15 cellular contexts compared by ENCODE assay signal in genomic region chr7:47087866-47088265, GRCh38.
A peak's percentile ranks its signal among the peaks of the same experiment; 100 is the strongest.
DNase-seq lines count a peak whose midpoint lies in the region; ATAC-seq and TF ChIP-seq lines count a peak whose summit lies in the region.
"Had no signal": no experiment of that assay in that cellular context is flagged by ENCODE, and none has a peak within 500 bp of the region (broad histone marks: within the 10 kb centered on the region; RNA-seq: fewer than 3 reads in every experiment).

No MANE protein-coding gene starts in this region.

- no peak for TF ChIP-seq CTCF in astrocyte of the spinal cord (IDR thresholded peaks at IDR 0.05; ENCODE audit: low read depth, low read length)
- no peak for TF ChIP-seq CTCF in transverse colon (IDR thresholded peaks at IDR 0.05)

- in situ Hi-C loops in astrocyte of the spinal cord (cut with HindIII; ENCODE audit: low sequenced_read_pairs) (no loop called here), transverse colon (cut with MboI; ENCODE audit: low pct_ligation_motif_present in 1 of 4, low pct_unique_long_range_greater_than_20kb in 1 of 4, low sequenced_read_pairs in 3 of 4) (loop anchor here in 3 of 4 donors (5.0 to 10.0 kb wide), 2 partner anchors 1161 to 1163 kb away; partner anchors contain the start of gene IGFBP3 (in 2 of the 3))

- TF ChIP-seq EP300 in transverse colon (IDR thresholded peaks at IDR 0.05; ENCODE audit: low read depth), result no peak

- H3K4me1 ChIP-seq in transverse colon, result peaks cover 0 to 2% (median 0%) of the 10 kb centered on the region in 4 donors
- H3K4me1 ChIP-seq: right lobe of liver had no signal

- no peaks in the 10 kb centered on the region for H3K36me3 ChIP-seq in transverse colon
- H3K36me3 ChIP-seq: right lobe of liver had no signal

- peak; percentile 21 for DNase-seq in HK-2 (ENCODE audit: unreplicated experiment)
- peak; percentile 51 for DNase-seq in astrocyte of the spinal cord (ENCODE audit: low read depth, low spot score)
- peak; percentile 50 for DNase-seq in glomerular visceral epithelial cell (ENCODE audit: extremely low spot score)
- peak; percentile 44 for DNase-seq in stromal cell of bone marrow (ENCODE audit: low read depth)
- DNase-seq in GOT3 (lab: John Stamatoyannopoulos, UW), result no peak
- DNase-seq in activated CD4-positive, alpha-beta memory T cell treated with anti-CD3 and anti-CD28 coated beads, Interleukin-2, amount 10 ng/mL, durations not matched to agents 7 days and 5 days, result no peak
- no peak for DNase-seq in transverse colon
- DNase-seq: activated effector memory CD4-positive, alpha-beta T cell treated with anti-CD3 and anti-CD28 coated beads, Interleukin-2, amount 50 U/mL, for 16 hours; aorta; CD4-positive, alpha-beta T cell; DND-41; foreskin melanocyte; NCI-H748 treated with DMSO at 0.1 percent for 48 hours; right lobe of liver had no signal

- no peaks in the 10 kb centered on the region for H3K36me3 Mint-ChIP-seq in activated CD4-positive, alpha-beta memory T cell treated with anti-CD3 and anti-CD28 coated beads, Interleukin-2, amount 10 ng/mL, durations not matched to agents 7 days and 5 days (ENCODE audit: low read depth)

- 55 to 56% methylated on average over 1 to 2 of the region's 2 CpGs for WGBS in transverse colon (ENCODE audit: low coverage in 1 of 2), 2 donors

- no peak for ATAC-seq in HG02884 (IDR thresholded peaks at IDR 0.05; ENCODE audit: unreplicated experiment)

- H3K9me3 ChIP-seq in transverse colon, result no peaks in the 10 kb centered on the region
- H3K9me3 ChIP-seq: right lobe of liver had no signal

- no peaks in the 10 kb centered on the region for H3K4me1 Mint-ChIP-seq in activated CD4-positive, alpha-beta memory T cell treated with anti-CD3 and anti-CD28 coated beads, Interleukin-2, amount 10 ng/mL, durations not matched to agents 7 days and 5 days

- H3K27me3 Mint-ChIP-seq in activated CD4-positive, alpha-beta memory T cell treated with anti-CD3 and anti-CD28 coated beads, Interleukin-2, amount 10 ng/mL, durations not matched to agents 7 days and 5 days, result no peaks in the 10 kb centered on the region

- no peak overlapping the region for H3K27ac Mint-ChIP-seq in activated CD4-positive, alpha-beta memory T cell treated with anti-CD3 and anti-CD28 coated beads, Interleukin-2, amount 10 ng/mL, durations not matched to agents 7 days and 5 days
- H3K27ac Mint-ChIP-seq: CD4-positive, alpha-beta T cell had no signal

- H3K4me3 ChIP-seq in astrocyte of the spinal cord (ENCODE audit: low read depth, low read length) (no peak overlapping the region), transverse colon (no peak overlapping the region)
- H3K4me3 ChIP-seq: right lobe of liver had no signal

- intact Hi-C loops in transverse colon (cut with DNase I; ENCODE audit: low total_unique reads), result no loop called here

- no peaks in the 10 kb centered on the region for H3K9me3 Mint-ChIP-seq in activated CD4-positive, alpha-beta memory T cell treated with anti-CD3 and anti-CD28 coated beads, Interleukin-2, amount 10 ng/mL, durations not matched to agents 7 days and 5 days
- H3K9me3 Mint-ChIP-seq: CD4-positive, alpha-beta T cell had no signal

- TF ChIP-seq POLR2A in transverse colon (IDR thresholded peaks at IDR 0.05), result no peak

- H3K27ac ChIP-seq in transverse colon, result no peak overlapping the region
- H3K27ac ChIP-seq: right lobe of liver had no signal

- no peaks in the 10 kb centered on the region for H3K27me3 ChIP-seq in transverse colon
- H3K27me3 ChIP-seq: right lobe of liver had no signal

- POLR2A ChIA-PET in activated CD4-positive, alpha-beta memory T cell treated with anti-CD3 and anti-CD28 coated beads, Interleukin-2, amount 10 ng/mL, durations not matched to agents 7 days and 5 days (lab: Charles Lee), result no interaction called here

- CTCF ChIA-PET in activated CD4-positive, alpha-beta memory T cell treated with anti-CD3 and anti-CD28 coated beads, Interleukin-2, amount 10 ng/mL, durations not matched to agents 7 days and 5 days (lab: Charles Lee), result no interaction called here

- no peak overlapping the region for H3K4me3 Mint-ChIP-seq in activated CD4-positive, alpha-beta memory T cell treated with anti-CD3 and anti-CD28 coated beads, Interleukin-2, amount 10 ng/mL, durations not matched to agents 7 days and 5 days
- H3K4me3 Mint-ChIP-seq: CD4-positive, alpha-beta T cell had no signal

Comparison
In these comparisons a context has a peak if more than half of its experiments do, and no peak if none do; other contexts are left out.
1. DNase-seq: peak in HK-2 (single experiment), astrocyte of the spinal cord (single experiment), glomerular visceral epithelial cell (single experiment) and stromal cell of bone marrow (single experiment); none in GOT3 (single experiment), activated CD4-positive, alpha-beta memory T cell treated with anti-CD3 and anti-CD28 coated beads, Interleukin-2, amount 10 ng/mL, durations not matched to agents 7 days and 5 days (single experiment) and transverse colon (single experiment).